In the genomic region with DNA sequence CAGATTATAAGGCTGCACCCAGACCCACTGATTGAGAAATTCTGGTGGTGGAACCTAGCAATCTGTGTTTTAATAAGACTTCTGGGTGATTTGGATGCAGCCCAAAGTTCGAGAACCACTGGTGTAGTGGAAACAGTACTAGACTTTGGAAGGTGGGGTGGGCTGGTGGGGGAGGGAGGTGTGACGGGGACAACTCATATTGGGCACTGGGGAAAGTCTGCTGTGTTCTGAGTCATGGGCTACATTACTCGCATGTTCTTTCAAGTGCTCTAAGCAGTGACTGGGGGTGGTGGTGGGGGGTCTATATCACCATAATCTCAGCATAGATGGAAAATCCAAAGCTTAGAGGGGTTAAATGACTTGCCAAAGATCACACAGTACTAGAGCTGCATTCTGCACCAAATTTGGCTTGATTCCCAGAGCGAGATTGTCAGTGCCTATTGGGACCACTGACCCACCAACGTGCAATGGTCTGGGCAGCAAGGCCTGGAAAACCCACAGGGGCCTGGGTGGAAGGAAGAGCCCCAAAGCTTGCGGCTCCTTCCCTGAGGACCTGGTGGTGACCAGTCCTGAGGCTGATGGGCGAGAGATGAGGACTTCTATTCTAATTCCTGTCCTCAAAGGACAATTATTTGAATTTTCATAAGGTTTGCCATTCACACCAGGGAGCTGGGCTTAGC, we compare ENCODE assay signal across 18 cellular contexts.
A peak's percentile ranks its signal among the peaks of the same experiment; 100 is the strongest.
DNase-seq lines count a peak whose midpoint lies in the region; ATAC-seq and TF ChIP-seq lines count a peak whose summit lies in the region.
"Had no signal": no experiment of that assay in that cellular context is flagged by ENCODE, and none has a peak within 500 bp of the region (broad histone marks: within the 10 kb centered on the region; RNA-seq: fewer than 3 reads in every experiment).

No MANE protein-coding gene starts in this region.

- POLR2A ChIA-PET in activated CD4-positive, alpha-beta memory T cell treated with anti-CD3 and anti-CD28 coated beads for 36 hours (lab: Charles Lee) = no interaction called here
- POLR2A ChIA-PET in activated CD4-positive, alpha-beta memory T cell treated with anti-CD3 and anti-CD28 coated beads, Interleukin-2, amount 10 ng/mL, durations not matched to agents 7 days and 5 days (lab: Charles Lee) = no interaction called here

- H3K9me3 Mint-ChIP-seq in activated CD4-positive, alpha-beta memory T cell treated with anti-CD3 and anti-CD28 coated beads for 36 hours = no peaks in the 10 kb centered on the region
- H3K9me3 Mint-ChIP-seq in activated CD4-positive, alpha-beta memory T cell treated with anti-CD3 and anti-CD28 coated beads, Interleukin-2, amount 10 ng/mL, durations not matched to agents 7 days and 5 days = no peaks in the 10 kb centered on the region
- no peaks in the 10 kb centered on the region for H3K9me3 Mint-ChIP-seq in activated T-cell treated with anti-CD3 and anti-CD28 coated beads, Interleukin-2, amount 50 U/mL, for 4 hours
- H3K9me3 Mint-ChIP-seq in osteocyte (ENCODE audit: unreplicated experiment) = no peaks in the 10 kb centered on the region
- H3K9me3 Mint-ChIP-seq: CD8-positive, alpha-beta memory T cell; central memory CD8-positive, alpha-beta T cell; effector memory CD8-positive, alpha-beta T cell had no signal

- CTCF ChIA-PET in activated CD4-positive, alpha-beta memory T cell treated with anti-CD3 and anti-CD28 coated beads for 36 hours (lab: Charles Lee) = interaction anchor here (1.6 to 3.1 kb wide), 2 partner anchors 63 kb away, joined by 6 to 13 read pairs; no protein-coding TSS in a partner anchor
- CTCF ChIA-PET in activated CD4-positive, alpha-beta memory T cell treated with anti-CD3 and anti-CD28 coated beads, Interleukin-2, amount 10 ng/mL, durations not matched to agents 7 days and 5 days (lab: Charles Lee) = no interaction called here

- no peak overlapping the region for H3K4me3 Mint-ChIP-seq in activated CD4-positive, alpha-beta memory T cell treated with anti-CD3 and anti-CD28 coated beads for 36 hours
- H3K4me3 Mint-ChIP-seq in activated CD4-positive, alpha-beta memory T cell treated with anti-CD3 and anti-CD28 coated beads, Interleukin-2, amount 10 ng/mL, durations not matched to agents 7 days and 5 days = no peak overlapping the region
- no peak overlapping the region for H3K4me3 Mint-ChIP-seq in activated T-cell treated with anti-CD3 and anti-CD28 coated beads, Interleukin-2, amount 50 U/mL, for 4 hours
- no peak overlapping the region for H3K4me3 Mint-ChIP-seq in osteocyte (ENCODE audit: unreplicated experiment)
- H3K4me3 Mint-ChIP-seq: CD8-positive, alpha-beta memory T cell; central memory CD8-positive, alpha-beta T cell; effector memory CD8-positive, alpha-beta T cell had no signal

- peak; percentile 74 to 85 for ATAC-seq in activated T-cell treated with anti-CD3 and anti-CD28 coated beads, Interleukin-2, amount 50 U/mL, for 4 hours
- ATAC-seq in sciatic nerve (no peak), HG03520 (IDR thresholded peaks at IDR 0.05; ENCODE audit: unreplicated experiment) (no peak)
- ATAC-seq: effector memory CD8-positive, alpha-beta T cell; HCT116; PC-3 had no signal

- no peaks in the 10 kb centered on the region for H3K36me3 Mint-ChIP-seq in activated CD4-positive, alpha-beta memory T cell treated with anti-CD3 and anti-CD28 coated beads for 36 hours
- H3K36me3 Mint-ChIP-seq in activated CD4-positive, alpha-beta memory T cell treated with anti-CD3 and anti-CD28 coated beads, Interleukin-2, amount 10 ng/mL, durations not matched to agents 7 days and 5 days (ENCODE audit: low read depth) = no peaks in the 10 kb centered on the region
- H3K36me3 Mint-ChIP-seq in activated T-cell treated with anti-CD3 and anti-CD28 coated beads, Interleukin-2, amount 50 U/mL, for 4 hours (ENCODE audit: insufficient read depth) = no peaks in the 10 kb centered on the region
- peaks cover 5% of the 10 kb centered on the region for H3K36me3 Mint-ChIP-seq in osteocyte (ENCODE audit: unreplicated experiment)
- H3K36me3 Mint-ChIP-seq: CD8-positive, alpha-beta memory T cell had no signal

- H3K4me1 Mint-ChIP-seq in activated CD4-positive, alpha-beta memory T cell treated with anti-CD3 and anti-CD28 coated beads for 36 hours (ENCODE audit: low read depth) = peaks cover 31% of the 10 kb centered on the region
- peaks cover 6% of the 10 kb centered on the region for H3K4me1 Mint-ChIP-seq in activated CD4-positive, alpha-beta memory T cell treated with anti-CD3 and anti-CD28 coated beads, Interleukin-2, amount 10 ng/mL, durations not matched to agents 7 days and 5 days
- H3K4me1 Mint-ChIP-seq in activated T-cell treated with anti-CD3 and anti-CD28 coated beads, Interleukin-2, amount 50 U/mL, for 4 hours (ENCODE audit: low read depth) = peaks cover 10% of the 10 kb centered on the region
- H3K4me1 Mint-ChIP-seq in osteocyte (ENCODE audit: unreplicated experiment) = peaks cover 36% of the 10 kb centered on the region
- H3K4me1 Mint-ChIP-seq: CD8-positive, alpha-beta memory T cell; central memory CD8-positive, alpha-beta T cell had no signal

- intact Hi-C loops in activated CD4-positive, alpha-beta memory T cell treated with anti-CD3 and anti-CD28 coated beads for 36 hours (cut with micrococcal nuclease) = loop anchor here (1.0 kb wide), 2 partner anchors 9 to 16 kb away; no protein-coding TSS in a partner anchor
- intact Hi-C loops in sciatic nerve (cut with DNase I) = no loop called here

- no peak overlapping the region for H3K27ac Mint-ChIP-seq in activated CD4-positive, alpha-beta memory T cell treated with anti-CD3 and anti-CD28 coated beads for 36 hours
- H3K27ac Mint-ChIP-seq in activated CD4-positive, alpha-beta memory T cell treated with anti-CD3 and anti-CD28 coated beads, Interleukin-2, amount 10 ng/mL, durations not matched to agents 7 days and 5 days = no peak overlapping the region
- H3K27ac Mint-ChIP-seq in osteocyte (ENCODE audit: unreplicated experiment) = no peak overlapping the region
- H3K27ac Mint-ChIP-seq: effector memory CD8-positive, alpha-beta T cell had no signal

- H3K27me3 Mint-ChIP-seq in activated CD4-positive, alpha-beta memory T cell treated with anti-CD3 and anti-CD28 coated beads for 36 hours = peaks cover 6% of the 10 kb centered on the region
- H3K27me3 Mint-ChIP-seq in activated CD4-positive, alpha-beta memory T cell treated with anti-CD3 and anti-CD28 coated beads, Interleukin-2, amount 10 ng/mL, durations not matched to agents 7 days and 5 days = no peaks in the 10 kb centered on the region
- H3K27me3 Mint-ChIP-seq in activated T-cell treated with anti-CD3 and anti-CD28 coated beads, Interleukin-2, amount 50 U/mL, for 4 hours (ENCODE audit: low read depth) = peaks cover 6% of the 10 kb centered on the region
- H3K27me3 Mint-ChIP-seq in osteocyte (ENCODE audit: unreplicated experiment) = no peaks in the 10 kb centered on the region

- no peak for TF ChIP-seq CTCF in osteocyte (IDR thresholded peaks at IDR 0.05)

- peak; percentile 78 for DNase-seq in activated CD4-positive, alpha-beta memory T cell treated with anti-CD3 and anti-CD28 coated beads for 36 hours
- no peak for DNase-seq in activated CD4-positive, alpha-beta memory T cell treated with anti-CD3 and anti-CD28 coated beads, Interleukin-2, amount 10 ng/mL, durations not matched to agents 7 days and 5 days
- no peak for DNase-seq in activated T-cell treated with anti-CD3 and anti-CD28 coated beads, Interleukin-2, amount 50 U/mL, for 4 hours
- DNase-seq in osteocyte (ENCODE audit: extremely low spot score, unreplicated experiment) (peak; percentile 32), sciatic nerve (ENCODE audit: low spot score) (no peak), NCI-H446 (lab: John Stamatoyannopoulos, UW) (no peak)
- DNase-seq in stimulated activated CD8-positive, alpha-beta memory T cell treated with anti-CD3 and anti-CD28 coated beads, Interleukin-4, amount 100 ng/mL, for 48 hours = peak; percentile 65
- DNase-seq: amygdala; CD8-positive, alpha-beta memory T cell; effector memory CD8-positive, alpha-beta T cell; MM.1S; NCI-H2081; NCI-H774; PC-3; substantia nigra had no signal

Comparison
In these comparisons a context has a peak if more than half of its experiments do, and no peak if none do; other contexts are left out.
1. DNase-seq: peak in activated CD4-positive, alpha-beta memory T cell treated with anti-CD3 and anti-CD28 coated beads for 36 hours (single experiment), osteocyte (single experiment) and stimulated activated CD8-positive, alpha-beta memory T cell treated with anti-CD3 and anti-CD28 coated beads, Interleukin-4, amount 100 ng/mL, for 48 hours (single experiment); none in activated CD4-positive, alpha-beta memory T cell treated with anti-CD3 and anti-CD28 coated beads, Interleukin-2, amount 10 ng/mL, durations not matched to agents 7 days and 5 days (single experiment), activated T-cell treated with anti-CD3 and anti-CD28 coated beads, Interleukin-2, amount 50 U/mL, for 4 hours (single experiment), sciatic nerve (single experiment) and NCI-H446 (0 of 2).
2. ATAC-seq: peak in activated T-cell treated with anti-CD3 and anti-CD28 coated beads, Interleukin-2, amount 50 U/mL, for 4 hours (2 of 2); none in sciatic nerve (single experiment) and HG03520 (single experiment).